19 cellular contexts compared by ENCODE assay signal in the genomic region with DNA sequence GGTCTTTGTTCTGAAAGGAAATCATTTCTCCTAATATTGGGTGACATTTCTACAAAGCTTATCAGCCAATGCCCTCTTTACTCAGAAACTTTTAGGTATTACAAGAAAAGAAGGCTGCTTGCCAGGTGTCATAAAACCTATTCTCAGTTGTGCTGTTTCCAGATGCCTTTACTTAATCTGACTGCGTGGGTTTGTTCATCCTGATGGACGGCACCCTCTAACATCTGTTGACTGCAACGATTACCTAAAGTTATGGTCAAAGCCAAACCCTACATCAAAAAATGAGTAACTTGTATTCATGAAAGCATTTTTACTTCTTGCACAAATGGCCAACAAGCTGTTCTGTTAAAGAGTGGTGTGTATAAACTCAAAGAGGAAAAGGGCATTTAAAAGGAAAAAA.
DNase-seq lines count a peak whose midpoint lies in the region; ATAC-seq and TF ChIP-seq lines count a peak whose summit lies in the region.
"Had no signal": no experiment of that assay in that cellular context is flagged by ENCODE, and none has a peak within 500 bp of the region (broad histone marks: within the 10 kb centered on the region; RNA-seq: fewer than 3 reads in every experiment).

No MANE protein-coding gene starts in this region.

- intact Hi-C loops in vagina (cut with DNase I): no loop called here
- intact Hi-C loops in PC-3 (cut with micrococcal nuclease): no loop called here

- H3K27ac ChIP-seq in GM23248: no peak overlapping the region
- H3K27ac ChIP-seq in vagina: no peak overlapping the region
- no peak overlapping the region for H3K27ac ChIP-seq in PC-3 (ENCODE audit: low read length)
- H3K27ac ChIP-seq: BLaER1 treated with 17β-estradiol and CSF1 and Interleukin-3, amounts not matched to agents 10 nM and 100 nM had no signal

- peaks cover 19% of the 10 kb centered on the region for H3K4me1 Mint-ChIP-seq in mesothelial cell of epicardium
- H3K4me1 Mint-ChIP-seq: B cell had no signal

- TF ChIP-seq POLR2A in vagina (IDR thresholded peaks at IDR 0.05): no peak

- no peak overlapping the region for H3K4me3 Mint-ChIP-seq in mesothelial cell of epicardium
- H3K4me3 Mint-ChIP-seq: B cell; CD8-positive, alpha-beta T cell had no signal

- H3K27ac Mint-ChIP-seq in mesothelial cell of epicardium: peak overlapping the region; percentile 43
- H3K27ac Mint-ChIP-seq: B cell; CD8-positive, alpha-beta T cell had no signal

- no peaks in the 10 kb centered on the region for H3K27me3 ChIP-seq in GM23248 (replicated peaks; ENCODE audit: insufficient read depth)
- H3K27me3 ChIP-seq in vagina: no peaks in the 10 kb centered on the region
- H3K27me3 ChIP-seq in PC-3 (ENCODE audit: low read length): no peaks in the 10 kb centered on the region
- H3K27me3 ChIP-seq: BLaER1 treated with 17β-estradiol and CSF1 and Interleukin-3, amounts not matched to agents 10 nM and 100 nM had no signal

- BruUV-seq in PC-3 (replicated peaks; lab: Mats Ljungman, UMichigan): no TSS peak

- H3K36me3 ChIP-seq in GM23248 (ENCODE audit: low read depth) (no peaks in the 10 kb centered on the region), vagina (no peaks in the 10 kb centered on the region), PC-3 (ENCODE audit: low read depth, low read length) (no peaks in the 10 kb centered on the region)
- H3K36me3 ChIP-seq: BLaER1 treated with 17β-estradiol and CSF1 and Interleukin-3, amounts not matched to agents 10 nM and 100 nM had no signal

- peak; percentile 28 for DNase-seq in AG10803 (ENCODE audit: low read depth)
- peak; percentile 9 for DNase-seq in GM23248
- peak; percentile 54 for DNase-seq in fibroblast of mammary gland (ENCODE audit: low read depth)
- no peak for DNase-seq in mesothelial cell of epicardium (ENCODE audit: low spot score in 2 of 2, unreplicated experiment in 2 of 2)
- DNase-seq in vagina (ENCODE audit: extremely low spot score in 2 of 2): no peak
- no peak for DNase-seq in PC-3
- DNase-seq in NCI-H1092 treated with DMSO at 0.1 percent for 48 hours (lab: John Stamatoyannopoulos, UW): no peak
- DNase-seq in midbrain (lab: John Stamatoyannopoulos, UW): no peak
- DNase-seq: 8988T; Calu3; CD8-positive, alpha-beta T cell; DMS79 treated with DMSO at 0.1 percent for 48 hours; GF-D8; GOT3; H7; IMR-90 had no signal

- H4K20me1 ChIP-seq in GM23248 (ENCODE audit: insufficient read depth): no peaks in the 10 kb centered on the region
- no peaks in the 10 kb centered on the region for H4K20me1 ChIP-seq in PC-3 (ENCODE audit: low read length)
- H4K20me1 ChIP-seq: BLaER1 treated with 17β-estradiol and CSF1 and Interleukin-3, amounts not matched to agents 10 nM and 100 nM had no signal

- H3K9ac ChIP-seq in GM23248 (no peak overlapping the region), PC-3 (ENCODE audit: low read length) (no peak overlapping the region)
- H3K9ac ChIP-seq: BLaER1 treated with 17β-estradiol and CSF1 and Interleukin-3, amounts not matched to agents 10 nM and 100 nM had no signal

- no peaks in the 10 kb centered on the region for H3F3A ChIP-seq in GM23248 (ENCODE audit: insufficient read depth)
- no peaks in the 10 kb centered on the region for H3F3A ChIP-seq in PC-3 (ENCODE audit: low read length, unreplicated experiment)

- H3K9me2 ChIP-seq in GM23248 (ENCODE audit: insufficient read depth): no peaks in the 10 kb centered on the region
- H3K9me2 ChIP-seq in PC-3 (replicated peaks; ENCODE audit: low read length): no peaks in the 10 kb centered on the region

- TF ChIP-seq CTCF in AG10803 (conservative IDR thresholded peaks at IDR 0.05; ENCODE audit: low read length): no peak
- no peak for TF ChIP-seq CTCF in fibroblast of mammary gland (conservative IDR thresholded peaks at IDR 0.05; ENCODE audit: control insufficient read depth, insufficient read depth, low read depth, low read length)
- TF ChIP-seq CTCF in mesothelial cell of epicardium (IDR thresholded peaks at IDR 0.05; ENCODE audit: unreplicated experiment): no peak
- TF ChIP-seq CTCF in vagina (IDR thresholded peaks at IDR 0.05): no peak
- TF ChIP-seq CTCF in PC-3 (conservative IDR thresholded peaks at IDR 0.05; ENCODE audit: low read depth, low read length): no peak

- in situ Hi-C loops in GM23248 (cut with MboI): loop anchor here (25.0 kb wide), 1 partner anchor 720 kb away; no protein-coding TSS in a partner anchor

- H3K79me2 ChIP-seq in GM23248 (ENCODE audit: insufficient read depth) (no peaks in the 10 kb centered on the region), PC-3 (ENCODE audit: low read length) (no peaks in the 10 kb centered on the region)

- H2AFZ ChIP-seq in GM23248: no peak overlapping the region
- H2AFZ ChIP-seq in PC-3 (ENCODE audit: low read length): no peak overlapping the region

- H3K4me3 ChIP-seq in AG10803 (ENCODE audit: low read length) (no peak overlapping the region), GM23248 (no peak overlapping the region), fibroblast of mammary gland (ENCODE audit: control insufficient read depth, low read depth, low read length) (no peak overlapping the region), vagina (no peak overlapping the region), PC-3 (ENCODE audit: low read length) (no peak overlapping the region)
- H3K4me3 ChIP-seq: BLaER1 treated with 17β-estradiol and CSF1 and Interleukin-3, amounts not matched to agents 10 nM and 100 nM had no signal

- H3K4me2 ChIP-seq in GM23248 (ENCODE audit: unreplicated experiment) (no peak overlapping the region), PC-3 (ENCODE audit: low read length) (no peak overlapping the region)
- H3K4me2 ChIP-seq: BLaER1 treated with 17β-estradiol and CSF1 and Interleukin-3, amounts not matched to agents 10 nM and 100 nM had no signal

- no peaks in the 10 kb centered on the region for H3K4me1 ChIP-seq in GM23248 (ENCODE audit: insufficient read depth)
- H3K4me1 ChIP-seq in vagina: no peaks in the 10 kb centered on the region
- no peaks in the 10 kb centered on the region for H3K4me1 ChIP-seq in PC-3 (ENCODE audit: insufficient read depth, low read length)
- H3K4me1 ChIP-seq: BLaER1 treated with 17β-estradiol and CSF1 and Interleukin-3, amounts not matched to agents 10 nM and 100 nM had no signal

- WGBS in GM23248 (ENCODE audit: low coverage in 1 of 2, low lambda C conversion rate in 2 of 2, missing lambda C conversion rate in 2 of 2), 2 experiments: 40 to 44% methylated on average over 3 of the region's 3 CpGs

- H3K9me3 ChIP-seq in GM23248 (ENCODE audit: low read depth): no peaks in the 10 kb centered on the region
- no peaks in the 10 kb centered on the region for H3K9me3 ChIP-seq in vagina
- H3K9me3 ChIP-seq in PC-3 (ENCODE audit: low read length): peaks cover 43% of the 10 kb centered on the region

- CTCF ChIA-PET in PC-3 (lab: Charles Lee): no interaction called here

- peaks cover 5% of the 10 kb centered on the region for H3K36me3 Mint-ChIP-seq in mesothelial cell of epicardium
- H3K36me3 Mint-ChIP-seq: CD8-positive, alpha-beta T cell had no signal

- POLR2A ChIA-PET in PC-3 (lab: Charles Lee; ENCODE audit: unreplicated experiment): no interaction called here

- H3K9me3 Mint-ChIP-seq in mesothelial cell of epicardium: peaks cover 31% of the 10 kb centered on the region

- ATAC-seq in PC-3: no peak
- ATAC-seq: CD8-positive, alpha-beta T cell; HCT116 had no signal

- H3K27me3 Mint-ChIP-seq in mesothelial cell of epicardium (ENCODE audit: low read depth): no peaks in the 10 kb centered on the region
- H3K27me3 Mint-ChIP-seq: B cell had no signal

Comparison
In these comparisons a context has a peak if more than half of its experiments do, and no peak if none do; other contexts are left out.
1. DNase-seq: peak in AG10803 (single experiment), GM23248 (single experiment) and fibroblast of mammary gland (single experiment); none in mesothelial cell of epicardium (0 of 2), vagina (0 of 2), PC-3 (single experiment), NCI-H1092 treated with DMSO at 0.1 percent for 48 hours (single experiment) and midbrain (single experiment).